Comparison of ENCODE assay signal across 1 cellular context in genomic region chr6:158231551-158232444, GRCh38.
TF ChIP-seq lines count a peak whose summit lies in the region.

No MANE protein-coding gene starts in this region.

TF ChIP-seq in HepG2, 621 proteins besides CTCF, POLR2A, EP300 and RAD21 (continued from another document and continues in another):
- TF ChIP-seq ETS1 (CRISPR knock-in tag; IDR thresholded peaks at IDR 0.05) (no peak; the same call in 1 of the 2 replicates), ZNF34 (CRISPR knock-in tag; IDR thresholded peaks at IDR 0.05; ENCODE audit: borderline replicate concordance) (no peak), ZNF850 (CRISPR knock-in tag; conservative IDR thresholded peaks at IDR 0.05) (no peak), SNAI1 (CRISPR knock-in tag; IDR thresholded peaks at IDR 0.05; ENCODE audit: borderline replicate concordance) (no peak), ZNF709 (CRISPR knock-in tag; IDR thresholded peaks at IDR 0.05) (peak; percentile 86; the same call in 1 of the 2 replicates), WIZ (CRISPR knock-in tag; IDR thresholded peaks at IDR 0.05) (0 out of 2 replicates have a peak, but pooled peaks have one; percentile 28), RCOR2 (CRISPR knock-in tag; IDR thresholded peaks at IDR 0.05) (no peak), RXRB (CRISPR knock-in tag; IDR thresholded peaks at IDR 0.05; ENCODE audit: borderline replicate concordance) (no peak), SMYD3 (CRISPR knock-in tag; IDR thresholded peaks at IDR 0.05) (no peak), YEATS2 (CRISPR knock-in tag; IDR thresholded peaks at IDR 0.05; ENCODE audit: borderline replicate concordance) (no peak; the same call in 1 of the 2 replicates), ZBTB8A (CRISPR knock-in tag; IDR thresholded peaks at IDR 0.05; ENCODE audit: borderline replicate concordance, low read depth) (no peak), ZFP1 (CRISPR knock-in tag; IDR thresholded peaks at IDR 0.05) (no peak), MAFF (IDR thresholded peaks at IDR 0.05; ENCODE audit: low read depth, low read length) (no peak), GATA4 (IDR thresholded peaks at IDR 0.05; ENCODE audit: borderline replicate concordance, low read depth) (no peak), TBL1XR1 (IDR thresholded peaks at IDR 0.05; ENCODE audit: borderline replicate concordance, low read length, partially characterized antibody) (no peak), PAX8 (CRISPR knock-in tag; IDR thresholded peaks at IDR 0.05; ENCODE audit: borderline replicate concordance) (no peak), CEBPZ (IDR thresholded peaks at IDR 0.05; ENCODE audit: low read length) (no peak), RAD51 (IDR thresholded peaks at IDR 0.05; ENCODE audit: borderline replicate concordance) (no peak), CREB3 (CRISPR knock-in tag; IDR thresholded peaks at IDR 0.05) (no peak), NR2F6 (IDR thresholded peaks at IDR 0.05) (no peak), NR2F6 (CRISPR knock-in tag; IDR thresholded peaks at IDR 0.05) (no peak), KAT7 (CRISPR knock-in tag; IDR thresholded peaks at IDR 0.05; ENCODE audit: borderline replicate concordance) (peak; percentile 41; the same call in 1 of the 2 replicates), NONO (IDR thresholded peaks at IDR 0.05) (no peak), NONO (CRISPR knock-in tag; conservative IDR thresholded peaks at IDR 0.05) (peak; percentile 61; the same call in 1 of the 2 replicates), HNRNPH1 (optimal IDR thresholded peaks at IDR 0.05; ENCODE audit: low read depth, low read length) (no peak), SATB2 (CRISPR knock-in tag; IDR thresholded peaks at IDR 0.05) (no peak), HDAC1 (CRISPR knock-in tag; IDR thresholded peaks at IDR 0.05) (peak; percentile 87), MTERF4 (CRISPR knock-in tag; IDR thresholded peaks at IDR 0.05) (0 out of 2 replicates have a peak, but pooled peaks have one; percentile 69), KLF16 (CRISPR knock-in tag; IDR thresholded peaks at IDR 0.05) (peak in 1 of 2 experiments; percentile 45; a peak in 1 of 4 replicates), ZNF556 (CRISPR knock-in tag; IDR thresholded peaks at IDR 0.05; ENCODE audit: borderline replicate concordance) (no peak), ZNF275 (CRISPR knock-in tag; IDR thresholded peaks at IDR 0.05; ENCODE audit: borderline replicate concordance) (0 out of 2 replicates have a peak, but pooled peaks have one; percentile 33), XBP1 (CRISPR knock-in tag; IDR thresholded peaks at IDR 0.05) (no peak), ZBTB43 (CRISPR knock-in tag; conservative IDR thresholded peaks at IDR 0.05) (no peak), ZNF232 (CRISPR knock-in tag; IDR thresholded peaks at IDR 0.05; ENCODE audit: borderline replicate concordance) (no peak), NFIB (CRISPR knock-in tag; IDR thresholded peaks at IDR 0.05; ENCODE audit: borderline replicate concordance) (no peak), ZFP82 (CRISPR knock-in tag; IDR thresholded peaks at IDR 0.05; ENCODE audit: borderline replicate concordance) (peak; percentile 17; the same call in 1 of the 2 replicates), MAX (IDR thresholded peaks at IDR 0.05) (peak; percentile 86), ZNF468 (CRISPR knock-in tag; IDR thresholded peaks at IDR 0.05) (no peak), HMGXB4 (CRISPR knock-in tag; IDR thresholded peaks at IDR 0.05; ENCODE audit: borderline replicate concordance in 1 of 2, low read depth in 1 of 2) (peak in 1 of 2 experiments; percentile 54; a peak in 2 of 4 replicates), PREB (CRISPR knock-in tag; IDR thresholded peaks at IDR 0.05) (no peak), DPF2 (CRISPR knock-in tag; IDR thresholded peaks at IDR 0.05; ENCODE audit: borderline replicate concordance, low read depth) (no peak), ZKSCAN5 (CRISPR knock-in tag; IDR thresholded peaks at IDR 0.05) (no peak), ZBTB14 (CRISPR knock-in tag; IDR thresholded peaks at IDR 0.05) (no peak), KDM5A (IDR thresholded peaks at IDR 0.05; ENCODE audit: borderline replicate concordance, low read length) (no peak), TRIM22 (IDR thresholded peaks at IDR 0.05) (no peak), NFE2L1 (CRISPR knock-in tag; IDR thresholded peaks at IDR 0.05; ENCODE audit: borderline replicate concordance) (no peak), FOXP1 (IDR thresholded peaks at IDR 0.05) (no peak), FOXP1 (CRISPR knock-in tag; IDR thresholded peaks at IDR 0.05) (no peak), CENPT (CRISPR knock-in tag; IDR thresholded peaks at IDR 0.05; ENCODE audit: low read depth) (no peak; the same call in 1 of the 2 replicates), MIXL1 (CRISPR knock-in tag; IDR thresholded peaks at IDR 0.05) (0 out of 2 replicates have a peak, but pooled peaks have one; percentile 16), RFXAP (CRISPR knock-in tag; IDR thresholded peaks at IDR 0.05; ENCODE audit: borderline replicate concordance) (no peak), KDM1A (CRISPR knock-in tag; IDR thresholded peaks at IDR 0.05) (no peak), POGZ (CRISPR knock-in tag; IDR thresholded peaks at IDR 0.05) (0 out of 2 replicates have a peak, but pooled peaks have one; percentile 55), GATAD1 (CRISPR knock-in tag; IDR thresholded peaks at IDR 0.05) (peak; percentile 63)
